ENCODE assay signal across 20 cellular contexts in genomic region chr14:55712505-55712904, GRCh38.
DNase-seq lines count a peak whose midpoint lies in the region; ATAC-seq, FAIRE-seq and TF ChIP-seq lines count a peak whose summit lies in the region.
"Had no signal": no experiment of that assay in that cellular context is flagged by ENCODE, and none has a peak within 500 bp of the region (broad histone marks: within the 10 kb centered on the region; RNA-seq: fewer than 3 reads in every experiment).

No MANE protein-coding gene starts in this region.

- BruUV-seq in HepG2 (replicated peaks; lab: Mats Ljungman, UMichigan): no TSS peak

- no peak overlapping the region for H3K4me3 ChIP-seq in liver (ENCODE audit: low read depth in 1 of 3, low read length in 3 of 3)
- H3K4me3 ChIP-seq in HepG2 (replicated peaks in 1 of 3; ENCODE audit: insufficient read depth in 1 of 3, low read depth in 2 of 3, low read length in 3 of 3): no peak overlapping the region
- H3K4me3 ChIP-seq in left ventricle myocardium inferior: no peak overlapping the region
- no peak overlapping the region for H3K4me3 ChIP-seq in neural progenitor cell
- no peak overlapping the region for H3K4me3 ChIP-seq in GM23338

- TF ChIP-seq CTCF in liver (IDR thresholded peaks at IDR 0.05; ENCODE audit: low read depth, low read length, missing input control) (no peak), HepG2 (CRISPR knock-in tag; IDR thresholded peaks at IDR 0.05) (no peak), left ventricle myocardium inferior (IDR thresholded peaks at IDR 0.05; ENCODE audit: borderline replicate concordance) (no peak), neural progenitor cell (IDR thresholded peaks at IDR 0.05) (no peak), GM23338 (conservative IDR thresholded peaks at IDR 0.05; ENCODE audit: low read depth in 2 of 2) (no peak)

- in situ Hi-C loops in HepG2 (cut with HindIII; ENCODE audit: extremely low pct_ligation_motif_present, low pct_unique_long_range_greater_than_20kb): loop anchor here (25.0 kb wide), 1 partner anchor 625 kb away; no protein-coding TSS in a partner anchor

- CTCF ChIA-PET in HepG2 (lab: Yijun Ruan, JAX; ENCODE audit: low intra/inter-chr PET ratio, low total read pairs): no interaction called here
- CTCF ChIA-PET in activated CD4-positive, alpha-beta T cell treated with anti-CD3 and anti-CD28 coated beads for 36 hours (lab: Charles Lee): interaction anchor here (1.2 kb wide), 1 partner anchor 630 kb away, joined by 3 read pairs; no protein-coding TSS in a partner anchor

- ATAC-seq in HepG2 (no peak), GM23338 (no peak)
- no peak for ATAC-seq in activated CD4-positive, alpha-beta T cell treated with anti-CD3 and anti-CD28 coated beads for 36 hours

- H3K27ac Mint-ChIP-seq in neural progenitor cell (no peak overlapping the region), GM23338 (no peak overlapping the region)
- no peak overlapping the region for H3K27ac Mint-ChIP-seq in activated CD4-positive, alpha-beta T cell treated with anti-CD3 and anti-CD28 coated beads for 36 hours
- H3K27ac Mint-ChIP-seq: B cell had no signal

- no peak overlapping the region for H3K4me2 ChIP-seq in HepG2 (ENCODE audit: low read depth, low read length)
- no peak overlapping the region for H3K4me2 ChIP-seq in neural progenitor cell
- no peak overlapping the region for H3K4me2 ChIP-seq in GM23338

- H2AFZ ChIP-seq in HepG2 (ENCODE audit: low read length) (no peak overlapping the region), neural progenitor cell (replicated peaks) (no peak overlapping the region), GM23338 (no peak overlapping the region)

- no peak for DNase-seq in HepG2 (ENCODE audit: low spot score)
- DNase-seq in left ventricle myocardium inferior: peak; percentile 64
- DNase-seq in neural progenitor cell (ENCODE audit: low spot score): no peak
- DNase-seq in urothelium cell line (ENCODE audit: low spot score): no peak
- DNase-seq in activated CD4-positive, alpha-beta T cell treated with anti-CD3 and anti-CD28 coated beads for 36 hours: no peak
- no peak for DNase-seq in NK-92 (lab: John Stamatoyannopoulos, UW; ENCODE audit: unreplicated experiment)
- no peak for DNase-seq in GM23338 (ENCODE audit: low spot score)
- DNase-seq: CD4-positive, alpha-beta memory T cell; DND-41; GDM1; GOT3; KG1; NCI-H1092 treated with DMSO at 0.1 percent for 48 hours; NCI-H1694; NCI-H345; NCI-H526 treated with DMSO at 0.1 percent for 48 hours had no signal

- no peaks in the 10 kb centered on the region for H3K9me3 ChIP-seq in liver (ENCODE audit: control insufficient read depth in 4 of 4, low read length in 3 of 4)
- no peaks in the 10 kb centered on the region for H3K9me3 ChIP-seq in HepG2 (ENCODE audit: low read length)
- no peaks in the 10 kb centered on the region for H3K9me3 ChIP-seq in left ventricle myocardium inferior (replicated peaks)
- H3K9me3 ChIP-seq in neural progenitor cell (ENCODE audit: low read depth): no peaks in the 10 kb centered on the region

- TF ChIP-seq POLR2A in HepG2 (IDR thresholded peaks at IDR 0.05; ENCODE audit: insufficient read depth in 1 of 2, low read depth in 2 of 2, low read length in 2 of 2): no peak

- H3K9ac ChIP-seq in liver (ENCODE audit: low read depth in 1 of 2, low read length in 2 of 2) (no peak overlapping the region), HepG2 (ENCODE audit: insufficient read depth, low read depth, low read length) (no peak overlapping the region), neural progenitor cell (no peak overlapping the region)

- peaks cover 4 to 7% (median 6%) of the 10 kb centered on the region in 4 donors for H3K4me1 ChIP-seq in liver (ENCODE audit: control insufficient read depth in 4 of 4, insufficient read depth in 4 of 4, low read length in 3 of 4)
- no peaks in the 10 kb centered on the region for H3K4me1 ChIP-seq in HepG2 (ENCODE audit: insufficient read depth, low read length)
- H3K4me1 ChIP-seq in left ventricle myocardium inferior: peaks cover 13% of the 10 kb centered on the region
- peaks cover 12% of the 10 kb centered on the region for H3K4me1 ChIP-seq in neural progenitor cell
- no peaks in the 10 kb centered on the region for H3K4me1 ChIP-seq in GM23338 (ENCODE audit: insufficient read depth)

- H3F3A ChIP-seq in neural progenitor cell (ENCODE audit: low read depth) (peaks cover 6% of the 10 kb centered on the region), GM23338 (replicated peaks; ENCODE audit: low read depth) (no peaks in the 10 kb centered on the region)

- H3K4me1 Mint-ChIP-seq in neural progenitor cell (peaks cover 13% of the 10 kb centered on the region), GM23338 (peaks cover 4% of the 10 kb centered on the region)
- no peaks in the 10 kb centered on the region for H3K4me1 Mint-ChIP-seq in activated CD4-positive, alpha-beta T cell treated with anti-CD3 and anti-CD28 coated beads for 36 hours
- H3K4me1 Mint-ChIP-seq: B cell; CD4-positive, alpha-beta memory T cell had no signal

- intact Hi-C loops in HepG2 (cut with micrococcal nuclease; ENCODE audit: unreplicated experiment) (no loop called here), left ventricle myocardium inferior (cut with micrococcal nuclease) (no loop called here)
- intact Hi-C loops in activated CD4-positive, alpha-beta T cell treated with anti-CD3 and anti-CD28 coated beads for 36 hours (cut with DNase I, micrococcal nuclease): no loop called here

- H3K27ac ChIP-seq in liver (ENCODE audit: low read depth in 1 of 2, low read length in 2 of 2): no peak overlapping the region
- no peak overlapping the region for H3K27ac ChIP-seq in HepG2 (ENCODE audit: extremely low read length, insufficient read depth, low read length)
- H3K27ac ChIP-seq in left ventricle myocardium inferior (replicated peaks): no peak overlapping the region
- H3K27ac ChIP-seq in neural progenitor cell: peak overlapping the region; percentile 23
- no peak overlapping the region for H3K27ac ChIP-seq in GM23338 (ENCODE audit: low read depth)
- H3K27ac ChIP-seq: HL-60 had no signal

- POLR2A ChIA-PET in HepG2 (lab: Yijun Ruan, JAX): no interaction called here
- POLR2A ChIA-PET in activated CD4-positive, alpha-beta T cell treated with anti-CD3 and anti-CD28 coated beads for 36 hours (lab: Charles Lee): no interaction called here

- H4K20me1 ChIP-seq in HepG2 (ENCODE audit: insufficient read depth, low read length): no peaks in the 10 kb centered on the region
- H4K20me1 ChIP-seq in neural progenitor cell (ENCODE audit: low read depth): no peaks in the 10 kb centered on the region
- H4K20me1 ChIP-seq in GM23338 (replicated peaks; ENCODE audit: insufficient read depth): no peaks in the 10 kb centered on the region

- TF ChIP-seq RAD21 in liver (IDR thresholded peaks at IDR 0.05): peak; percentile 20 to 56
- no peak for TF ChIP-seq RAD21 in HepG2 (CRISPR knock-in tag; IDR thresholded peaks at IDR 0.05)

- peaks cover 2% of the 10 kb centered on the region for H3K9me3 Mint-ChIP-seq in neural progenitor cell
- no peaks in the 10 kb centered on the region for H3K9me3 Mint-ChIP-seq in activated CD4-positive, alpha-beta T cell treated with anti-CD3 and anti-CD28 coated beads for 36 hours (ENCODE audit: low read depth)
- no peaks in the 10 kb centered on the region; the same call in 2 of the 3 replicates for H3K9me3 Mint-ChIP-seq in GM23338
- H3K9me3 Mint-ChIP-seq: CD4-positive, alpha-beta memory T cell had no signal

- no peaks in the 10 kb centered on the region for H3K27me3 ChIP-seq in liver (ENCODE audit: control insufficient read depth in 4 of 4, insufficient read depth in 4 of 4, low read length in 3 of 4)
- 0 out of 5 replicates have a peak, but pooled peaks cover 0 to 1% of the 10 kb centered on the region in 2 experiments for H3K27me3 ChIP-seq in HepG2 (ENCODE audit: control insufficient read depth in 1 of 2, insufficient read depth in 2 of 2, low read length in 2 of 2)
- H3K27me3 ChIP-seq in left ventricle myocardium inferior (ENCODE audit: low read depth): no peaks in the 10 kb centered on the region
- H3K27me3 ChIP-seq in neural progenitor cell: no peaks in the 10 kb centered on the region
- no peaks in the 10 kb centered on the region for H3K27me3 ChIP-seq in GM23338 (ENCODE audit: insufficient read depth)

- H3K9me2 ChIP-seq in GM23338 (ENCODE audit: insufficient read depth): 0 out of 2 replicates have a peak, but pooled peaks cover 4% of the 10 kb centered on the region

- H3K36me3 Mint-ChIP-seq in neural progenitor cell (no peaks in the 10 kb centered on the region), GM23338 (ENCODE audit: low read depth) (no peaks in the 10 kb centered on the region)
- no peaks in the 10 kb centered on the region for H3K36me3 Mint-ChIP-seq in activated CD4-positive, alpha-beta T cell treated with anti-CD3 and anti-CD28 coated beads for 36 hours (ENCODE audit: low read depth)

- FAIRE-seq in HepG2 (lab: Jason Lieb, UNC) (no peak), urothelium cell line (lab: Jason Lieb, UNC) (peak; percentile 79)
- FAIRE-seq: GM12892 had no signal

- H3K36me3 ChIP-seq in liver (ENCODE audit: control insufficient read depth in 4 of 4, insufficient read depth in 3 of 4, low read depth in 1 of 4, low read length in 3 of 4) (no peaks in the 10 kb centered on the region), HepG2 (replicated peaks in 1 of 2; ENCODE audit: control insufficient read depth in 1 of 2, insufficient read depth in 2 of 2, low read length in 2 of 2) (no peaks in the 10 kb centered on the region), left ventricle myocardium inferior (no peaks in the 10 kb centered on the region), neural progenitor cell (no peaks in the 10 kb centered on the region), GM23338 (ENCODE audit: insufficient read depth) (no peaks in the 10 kb centered on the region)

- no peaks in the 10 kb centered on the region for H3K79me2 ChIP-seq in HepG2 (ENCODE audit: insufficient read depth, low read length)
- no peaks in the 10 kb centered on the region for H3K79me2 ChIP-seq in neural progenitor cell (ENCODE audit: low read depth)
- H3K79me2 ChIP-seq in GM23338 (replicated peaks; ENCODE audit: insufficient read depth): no peaks in the 10 kb centered on the region

- TF ChIP-seq EP300 in HepG2 (IDR thresholded peaks at IDR 0.05; ENCODE audit: low read depth in 2 of 2, low read length in 2 of 2): no peak
- no peak for TF ChIP-seq EP300 in HepG2 (CRISPR knock-in tag; IDR thresholded peaks at IDR 0.05; ENCODE audit: borderline replicate concordance)

- WGBS in liver: 49% methylated on average over 5 of the region's 5 CpGs
- WGBS in HepG2 (ENCODE audit: low lambda C conversion rate): 33% methylated on average over 5 of the region's 5 CpGs

- H3K4me3 Mint-ChIP-seq in neural progenitor cell (no peak overlapping the region), GM23338 (no peak overlapping the region)
- no peak overlapping the region for H3K4me3 Mint-ChIP-seq in activated CD4-positive, alpha-beta T cell treated with anti-CD3 and anti-CD28 coated beads for 36 hours
- H3K4me3 Mint-ChIP-seq: B cell; CD4-positive, alpha-beta memory T cell had no signal

- peaks cover 2% of the 10 kb centered on the region for H3K27me3 Mint-ChIP-seq in neural progenitor cell (ENCODE audit: insufficient read depth, low read depth)
- H3K27me3 Mint-ChIP-seq in activated CD4-positive, alpha-beta T cell treated with anti-CD3 and anti-CD28 coated beads for 36 hours: no peaks in the 10 kb centered on the region
- peaks cover 1% of the 10 kb centered on the region for H3K27me3 Mint-ChIP-seq in GM23338 (ENCODE audit: insufficient read depth, low read depth, poor library complexity)
- H3K27me3 Mint-ChIP-seq: B cell; CD4-positive, alpha-beta memory T cell had no signal
